26 cellular contexts compared by ENCODE assay signal in the genomic region with DNA sequence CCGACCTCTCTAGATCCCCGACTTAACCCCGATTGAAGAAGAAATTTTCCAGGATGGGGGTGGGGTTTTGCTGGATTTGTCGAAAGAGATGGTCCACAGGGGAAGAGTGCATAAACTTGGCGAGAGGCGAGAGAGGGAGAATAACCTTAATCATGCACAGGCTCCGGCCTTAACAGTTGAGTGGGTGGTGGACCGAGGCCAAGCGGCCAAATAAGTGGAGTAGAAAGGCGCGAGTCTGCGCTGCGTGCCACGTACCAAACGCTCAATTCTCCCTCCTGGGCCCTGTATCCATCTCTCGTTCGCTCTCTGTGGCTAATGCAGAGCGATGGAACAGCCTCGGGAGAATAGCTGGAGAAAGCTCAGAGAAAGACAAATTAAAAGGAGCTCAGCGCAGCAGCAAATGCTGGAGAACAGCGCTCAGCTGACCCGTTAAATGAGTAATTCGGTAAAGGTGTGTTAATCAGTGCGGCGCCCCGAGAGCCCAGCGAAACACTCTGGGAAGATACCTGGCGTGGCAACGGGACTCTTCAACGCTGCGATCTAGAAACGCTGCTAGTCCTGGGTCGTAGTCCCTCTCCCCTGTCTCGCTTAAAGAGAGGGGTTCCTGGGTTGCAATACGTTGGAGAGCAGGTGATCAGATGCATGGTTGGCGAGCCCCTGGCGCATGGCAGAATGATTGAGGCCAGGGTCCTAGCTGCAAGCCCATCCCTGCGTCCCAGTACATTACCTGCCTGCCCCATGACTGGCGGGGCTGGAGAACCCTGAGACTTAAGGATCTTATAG. TPM values are rescaled to one million over a fixed set of nuclear protein-coding genes. Genes with fewer than 3 reads are reported as not detected.
DNase-seq lines count a peak whose midpoint lies in the region; TF ChIP-seq lines count a peak whose summit lies in the region.
"Had no signal": no experiment of that assay in that cellular context is flagged by ENCODE, and none has a peak within 500 bp of the region (broad histone marks: within the 10 kb centered on the region; RNA-seq: fewer than 3 reads in every experiment).

No MANE protein-coding gene starts in this region.

- WGBS in HUES64, result 92% methylated on average over 39 of the region's 39 CpGs
- WGBS in esophagus muscularis mucosa, result 40% methylated on average over 37 of the region's 39 CpGs

- TF ChIP-seq CTCF in Calu3 (IDR thresholded peaks at IDR 0.05; ENCODE audit: unreplicated experiment) (no peak), epithelial cell of esophagus (IDR thresholded peaks at IDR 0.05; ENCODE audit: insufficient read depth, low read depth, low read length, missing control alignments) (no peak), mesothelial cell of epicardium (IDR thresholded peaks at IDR 0.05; ENCODE audit: unreplicated experiment) (no peak), esophagus muscularis mucosa (IDR thresholded peaks at IDR 0.05) (no peak)

- no peaks in the 10 kb centered on the region for H3K9me3 Mint-ChIP-seq in Calu3 (ENCODE audit: low read depth, unreplicated experiment)
- H3K9me3 Mint-ChIP-seq in mesothelial cell of epicardium, result peaks cover 13% of the 10 kb centered on the region
- H3K9me3 Mint-ChIP-seq: activated T-cell treated with anti-CD3 and anti-CD28 coated beads, Interleukin-2, amount 50 U/mL, for 24 hours; central memory CD8-positive, alpha-beta T cell; stimulated activated naive CD8-positive, alpha-beta T cell treated with anti-CD3 and anti-CD28 coated beads, Interleukin-15, Interleukin-2, amounts not matched to agents 100 ng/mL and 50 ng/mL, for 24 hours had no signal

- H3K36me3 ChIP-seq in HUES64 (ENCODE audit: insufficient read depth, low read length) (no peaks in the 10 kb centered on the region), esophagus muscularis mucosa (no peaks in the 10 kb centered on the region)
- H3K36me3 ChIP-seq: BE2C, prostate gland had no signal

- H3K27ac ChIP-seq in HUES64 (ENCODE audit: low read depth, low read length) (no peak overlapping the region), esophagus muscularis mucosa (replicated peaks in 1 of 4) (no peak overlapping the region)
- H3K27ac ChIP-seq: prostate gland, SK-N-MC had no signal

- intact Hi-C loops in Calu3 (cut with micrococcal nuclease; ENCODE audit: unreplicated experiment) (loop anchor here (5.0 to 10.0 kb wide), 2 partner anchors 102 to 250 kb away; no protein-coding TSS in a partner anchor), esophagus muscularis mucosa (cut with DNase I) (no loop called here)

- TF ChIP-seq POLR2A in esophagus muscularis mucosa (IDR thresholded peaks at IDR 0.05; ENCODE audit: low read depth), result no peak

- peaks cover 65% of the 10 kb centered on the region for H3K27me3 Mint-ChIP-seq in Calu3 (ENCODE audit: unreplicated experiment)
- peaks cover 64% of the 10 kb centered on the region for H3K27me3 Mint-ChIP-seq in mesothelial cell of epicardium (ENCODE audit: low read depth)
- H3K27me3 Mint-ChIP-seq: central memory CD8-positive, alpha-beta T cell had no signal

- H3K36me3 Mint-ChIP-seq in Calu3 (ENCODE audit: insufficient read depth, unreplicated experiment) (peaks cover 5% of the 10 kb centered on the region), mesothelial cell of epicardium (no peaks in the 10 kb centered on the region)

- DNase-seq in Calu3 (no peak), epithelial cell of esophagus (ENCODE audit: low read depth) (peak; percentile 11), mesothelial cell of epicardium (ENCODE audit: low spot score in 2 of 2, unreplicated experiment in 2 of 2) (no peak), NCI-H187 (lab: John Stamatoyannopoulos, UW) (no peak), DMS 273 (lab: John Stamatoyannopoulos, UW; ENCODE audit: unreplicated experiment) (no peak), esophagus muscularis mucosa (ENCODE audit: extremely low spot score) (no peak)
- DNase-seq in effector CD8-positive, alpha-beta T cell (lab: John Stamatoyannopoulos, UW), result no peak
- DNase-seq: activated gamma-delta T cell treated with Interleukin-2 at 50 U/mL for 16 hours; activated T-cell treated with anti-CD3 and anti-CD28 coated beads, Interleukin-2, amount 50 U/mL, for 24 hours; DMS79; GDM1; Karpas-422; NCI-H1436; NCI-H2107 had no signal

- no peak for TF ChIP-seq EP300 in esophagus muscularis mucosa (IDR thresholded peaks at IDR 0.05)

- H3K4me1 ChIP-seq in HUES64 (ENCODE audit: insufficient read depth, low read length) (no peaks in the 10 kb centered on the region), esophagus muscularis mucosa (peaks cover 0 to 22% (median 0%) of the 10 kb centered on the region in 4 donors)
- H3K4me1 ChIP-seq: BE2C, prostate gland had no signal

- H3K27ac Mint-ChIP-seq in Calu3 (ENCODE audit: unreplicated experiment) (no peak overlapping the region), mesothelial cell of epicardium (no peak overlapping the region)
- H3K27ac Mint-ChIP-seq: activated CD4-positive, alpha-beta T cell treated with anti-CD3 and anti-CD28 coated beads for 36 hours; activated T-cell treated with anti-CD3 and anti-CD28 coated beads, Interleukin-2, amount 50 U/mL, for 24 hours; stimulated activated naive CD8-positive, alpha-beta T cell treated with anti-CD3 and anti-CD28 coated beads, Interleukin-15, Interleukin-2, amounts not matched to agents 100 ng/mL and 50 ng/mL, for 24 hours had no signal

- CTCF ChIA-PET in Calu3 (lab: Charles Lee), result interaction anchor here (0.5 to 1.9 kb wide), 6 partner anchors 9 to 625 kb away, joined by 4 to 8 read pairs (median 4); no protein-coding TSS in a partner anchor

- peak overlapping the region; percentile 58; the same call in 1 of the 2 replicates for H3K4me3 ChIP-seq in HUES64 (ENCODE audit: low read length)
- H3K4me3 ChIP-seq in epithelial cell of esophagus (ENCODE audit: low read length), result no peak overlapping the region
- H3K4me3 ChIP-seq in esophagus muscularis mucosa, result no peak overlapping the region
- H3K4me3 ChIP-seq: prostate gland had no signal

- H3K4me1 Mint-ChIP-seq in Calu3 (ENCODE audit: low read depth, unreplicated experiment) (no peaks in the 10 kb centered on the region), mesothelial cell of epicardium (no peaks in the 10 kb centered on the region)
- H3K4me1 Mint-ChIP-seq: activated CD4-positive, alpha-beta T cell treated with anti-CD3 and anti-CD28 coated beads for 36 hours; central memory CD8-positive, alpha-beta T cell had no signal

- H3K9ac ChIP-seq in HUES64 (ENCODE audit: low read depth, low read length), result no peak overlapping the region

- H3K9me3 ChIP-seq in HUES64 (ENCODE audit: insufficient read depth, low read depth, low read length), result no peaks in the 10 kb centered on the region
- H3K9me3 ChIP-seq in esophagus muscularis mucosa, result no peaks in the 10 kb centered on the region
- H3K9me3 ChIP-seq: BE2C, prostate gland had no signal

- H3K27me3 ChIP-seq in HUES64 (ENCODE audit: insufficient read depth, low read length) (peaks cover 61% of the 10 kb centered on the region), esophagus muscularis mucosa (peaks cover 0 to 44% (median 12%) of the 10 kb centered on the region in 4 donors)

- no TSS peak for BruUV-seq in Calu3 (replicated peaks; lab: Mats Ljungman, UMichigan)

- H3K4me3 Mint-ChIP-seq in Calu3 (ENCODE audit: low read depth, unreplicated experiment), result peak overlapping the region; percentile 76
- H3K4me3 Mint-ChIP-seq in mesothelial cell of epicardium, result peak overlapping the region; percentile 77
- H3K4me3 Mint-ChIP-seq: activated CD4-positive, alpha-beta T cell treated with anti-CD3 and anti-CD28 coated beads for 36 hours; activated T-cell treated with anti-CD3 and anti-CD28 coated beads, Interleukin-2, amount 50 U/mL, for 24 hours; central memory CD8-positive, alpha-beta T cell; stimulated activated naive CD8-positive, alpha-beta T cell treated with anti-CD3 and anti-CD28 coated beads, Interleukin-15, Interleukin-2, amounts not matched to agents 100 ng/mL and 50 ng/mL, for 24 hours had no signal

RNA-seq across cellular contexts. Expression of a gene that starts 0.9 kb away (rescaled TPM):
- total RNA-seq in Calu3 (2022), result not detected in 2 replicates
- 0.15 TPM for polyA plus RNA-seq in HUES64 (2013, experiment 1 of 2)
- polyA plus RNA-seq in HUES64 (2013, experiment 2 of 2), result not detected
- 0.42 to 0.92 TPM (median 0.54 TPM) in 3 replicates for total RNA-seq in mesothelial cell of epicardium
- total RNA-seq in esophagus muscularis mucosa, result 1 to 10 TPM in 1 of 4 donors, under 1 TPM in 3; 0.50 to 1.3 (median 0.67) TPM
- total RNA-seq: activated CD4-positive, alpha-beta T cell treated with anti-CD3 and anti-CD28 coated beads for 36 hours; activated CD8-positive, alpha-beta memory T cell treated with anti-CD3 and anti-CD28 coated beads for 36 hours; endothelial cell of umbilical vein; HT1080; OCI-LY7 had no signal
- polyA plus RNA-seq: endothelial cell of umbilical vein, thymus had no signal
